Comparison of ENCODE assay signal across 9 cellular contexts in genomic region chr11:72100462-72100861, GRCh38. TPM values are rescaled to one million over a fixed set of nuclear protein-coding genes. Genes with fewer than 3 reads are reported as not detected.
A peak's percentile ranks its signal among the peaks of the same experiment; 100 is the strongest.
DNase-seq lines count a peak whose midpoint lies in the region; ATAC-seq and TF ChIP-seq lines count a peak whose summit lies in the region.
"Had no signal": no experiment of that assay in that cellular context is flagged by ENCODE, and none has a peak within 500 bp of the region (broad histone marks: within the 10 kb centered on the region; RNA-seq: fewer than 3 reads in every experiment).

No MANE protein-coding gene starts in this region.

- DNase-seq in HFFc6 (no peak), RPMI8226 (peak; percentile 15), OCI-M2 (lab: John Stamatoyannopoulos, UW; ENCODE audit: unreplicated experiment) (no peak), cerebellar cortex (ENCODE audit: low spot score) (no peak), hepatic stellate cell (ENCODE audit: low spot score) (no peak)
- no peak for DNase-seq in effector memory CD8-positive, alpha-beta T cell
- DNase-seq: anterior cingulate cortex, NCI-H2107 had no signal

- 0 out of 2 replicates have a peak, but pooled peaks cover 4% of the 10 kb centered on the region for H3K9me3 Mint-ChIP-seq in HFFc6
- no peaks in the 10 kb centered on the region for H3K9me3 Mint-ChIP-seq in effector memory CD8-positive, alpha-beta T cell

- H3K27ac ChIP-seq in skin epidermis = peak overlapping the region in 12 of 21 experiments; percentile 7 to 98 (median 30)

- peaks cover 6% of the 10 kb centered on the region for H3K27me3 Mint-ChIP-seq in HFFc6 (ENCODE audit: insufficient read depth)
- H3K27me3 Mint-ChIP-seq in effector memory CD8-positive, alpha-beta T cell = no peaks in the 10 kb centered on the region

- no peak overlapping the region for H3K4me3 ChIP-seq in skin epidermis

- ATAC-seq in effector memory CD8-positive, alpha-beta T cell (replicated peaks) = no peak

- no peak for TF ChIP-seq CTCF in HFFc6 (IDR thresholded peaks at IDR 0.05)

- peak overlapping the region; percentile 94 for H3K27ac Mint-ChIP-seq in HFFc6
- H3K27ac Mint-ChIP-seq in effector memory CD8-positive, alpha-beta T cell = peak overlapping the region; percentile 92 to 97

- peaks cover 46% of the 10 kb centered on the region for H3K36me3 Mint-ChIP-seq in HFFc6 (ENCODE audit: low read depth)
- H3K36me3 Mint-ChIP-seq in effector memory CD8-positive, alpha-beta T cell (ENCODE audit: insufficient read depth) = peaks cover 31% of the 10 kb centered on the region

- H3K4me3 Mint-ChIP-seq in HFFc6 = peak overlapping the region; percentile 21
- no peak overlapping the region for H3K4me3 Mint-ChIP-seq in effector memory CD8-positive, alpha-beta T cell

- peaks cover 38% of the 10 kb centered on the region for H3K4me1 Mint-ChIP-seq in HFFc6 (ENCODE audit: low read depth)
- peaks cover 40 to 42% of the 10 kb centered on the region in 2 donors for H3K4me1 Mint-ChIP-seq in effector memory CD8-positive, alpha-beta T cell (ENCODE audit: low read depth in 2 of 2)

RNA-seq across cellular contexts. Expression of gene LAMTOR1, which starts 2.6 kb away (rescaled TPM):
- total RNA-seq in HFFc6 (2021; fragmentation: NEBNext Ultra II Directional; extraction: Animal tissue kit (Norgen Biotek cat#: 25700)) = 100 to 1,000 TPM; 131 to 170 (median 145) TPM

RNA-seq across cellular contexts. Expression of gene TOMT, which starts 5.3 kb away (rescaled TPM):
- total RNA-seq in HFFc6 (2021; fragmentation: NEBNext Ultra II Directional; extraction: Animal tissue kit (Norgen Biotek cat#: 25700)) = not detected

RNA-seq across cellular contexts. Expression of gene ANAPC15, which starts 12.0 kb away (rescaled TPM):
- 100 to 1,000 TPM in 3 of 6 experiments, 10 to 100 TPM in 3; 83.0 to 119 (median 95.8) TPM for total RNA-seq in HFFc6 (2021; fragmentation: NEBNext Ultra II Directional; extraction: Animal tissue kit (Norgen Biotek cat#: 25700))

RNA-seq across cellular contexts. Expression of gene LRRC51, which starts 19.8 kb away (rescaled TPM):
- 10 to 100 TPM in 1 of 6 experiments, 1 to 10 TPM in 5; 7.4 to 12.4 (median 8.5) TPM for total RNA-seq in HFFc6 (2021; fragmentation: NEBNext Ultra II Directional; extraction: Animal tissue kit (Norgen Biotek cat#: 25700))

RNA-seq across cellular contexts. Expression of gene NUMA1, which starts 20.1 kb away (rescaled TPM):
- total RNA-seq in HFFc6 (2021; fragmentation: NEBNext Ultra II Directional; extraction: Animal tissue kit (Norgen Biotek cat#: 25700)) = 100 to 1,000 TPM; 127 to 148 (median 137) TPM
